Comparison of ENCODE assay signal across 8 cellular contexts in the genomic region with DNA sequence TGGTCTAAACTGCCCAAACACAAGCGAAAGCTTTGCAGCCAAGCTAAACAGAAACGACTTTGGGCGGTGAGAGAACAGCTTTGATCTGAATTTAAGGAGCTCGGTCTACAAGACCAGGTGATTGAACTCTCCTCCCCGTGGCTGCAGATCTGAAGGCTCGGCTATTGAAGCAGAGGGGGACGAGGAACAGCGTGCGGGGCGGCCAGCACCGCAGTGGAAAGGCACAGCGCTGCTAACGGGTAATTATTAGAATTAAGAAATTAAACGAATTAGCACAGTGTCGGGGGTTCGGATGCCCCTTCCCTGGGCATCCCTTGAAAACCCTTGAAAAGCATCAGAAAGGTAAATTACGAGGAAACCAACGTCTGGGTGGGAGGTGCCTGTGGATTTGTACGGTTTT. TPM values are rescaled to one million over a fixed set of nuclear protein-coding genes. Genes with fewer than 3 reads are reported as not detected.
DNase-seq lines count a peak whose midpoint lies in the region; ATAC-seq and TF ChIP-seq lines count a peak whose summit lies in the region.

No MANE protein-coding gene starts in this region.

- H3K9me3 ChIP-seq in HEK293 (ENCODE audit: control insufficient read depth, insufficient read depth, low read depth, low read length) (no peaks in the 10 kb centered on the region), adipocyte (ENCODE audit: control insufficient read depth, low read length) (peaks cover 3% of the 10 kb centered on the region), sigmoid colon (no peaks in the 10 kb centered on the region)

- intact Hi-C loops in sigmoid colon (cut with DNase I): loop anchor here (2.0 kb wide), 1 partner anchor 32 kb away; no protein-coding TSS in a partner anchor

- H3K4me3 ChIP-seq in HEK293 (ENCODE audit: low read depth, low read length) (peak overlapping the region; percentile 38), adipocyte (ENCODE audit: low read length) (peak overlapping the region; percentile 89), iPS-11a (ENCODE audit: low read depth, low read length) (peak overlapping the region; percentile 64), sigmoid colon (peak overlapping the region; percentile 35 to 63 (median 58))

- H3K9ac ChIP-seq in adipocyte (ENCODE audit: low read length): peak overlapping the region; percentile 77

- CTCF ChIA-PET in HEK293 (lab: Yijun Ruan, JAX): interaction anchor here (0.6 kb wide), 1 partner anchor 1817 kb away, joined by 3 read pairs; no protein-coding TSS in a partner anchor

- H3K36me3 ChIP-seq in HEK293 (ENCODE audit: control insufficient read depth in 2 of 2, insufficient read depth in 1 of 2, low read length in 2 of 2) (no peaks in the 10 kb centered on the region), adipocyte (ENCODE audit: control insufficient read depth, insufficient read depth, low read length, severe bottlenecking) (no peaks in the 10 kb centered on the region), sigmoid colon (no peaks in the 10 kb centered on the region)

- H3K27ac ChIP-seq in HEK293 (ENCODE audit: extremely low read depth, low read depth, low read length) (no peak overlapping the region), sigmoid colon (peak overlapping the region in 2 of 4 donors; percentile 60 to 68)

- TF ChIP-seq CTCF in HEK293 (tag by site-specific recombination; IDR thresholded peaks at IDR 0.05) (no peak), sigmoid colon (IDR thresholded peaks at IDR 0.05) (no peak)

- no peak for TF ChIP-seq POLR2A in sigmoid colon (IDR thresholded peaks at IDR 0.05)

- ATAC-seq in GM18861 (IDR thresholded peaks at IDR 0.05; ENCODE audit: unreplicated experiment) (no peak), GM21367 (IDR thresholded peaks at IDR 0.05; ENCODE audit: unreplicated experiment) (no peak)

- POLR2A ChIA-PET in HEK293 (lab: Yijun Ruan, JAX): no interaction called here

- DNase-seq in adipocyte (ENCODE audit: low read depth): no peak
- DNase-seq in sigmoid colon: no peak
- DNase-seq in NCI-H128 (lab: John Stamatoyannopoulos, UW; ENCODE audit: unreplicated experiment): no peak
- DNase-seq in GM19238 (ENCODE audit: insufficient read length, low spot score): no peak

- H3K4me1 ChIP-seq in HEK293 (ENCODE audit: control insufficient read depth, insufficient read depth, low read length) (0 out of 2 replicates have a peak, but pooled peaks cover 8% of the 10 kb centered on the region), adipocyte (ENCODE audit: control insufficient read depth, insufficient read depth, low read length) (peaks cover 8% of the 10 kb centered on the region), sigmoid colon (peaks cover 0 to 13% (median 6%) of the 10 kb centered on the region in 4 donors)

- 3 to 7% methylated on average over 19 of the region's 19 CpGs for WGBS in sigmoid colon, 2 donors

- H3K27me3 ChIP-seq in adipocyte (replicated peaks; ENCODE audit: control insufficient read depth, insufficient read depth, low read length) (no peaks in the 10 kb centered on the region), sigmoid colon (no peaks in the 10 kb centered on the region)

- peak in 1 of 4 donors; percentile 11 for TF ChIP-seq EP300 in sigmoid colon (IDR thresholded peaks at IDR 0.05)

TF ChIP-seq in HEK293, 187 proteins besides CTCF, POLR2A, EP300 and RAD21:
- TF ChIP-seq ZNF341 (tag by site-specific recombination; IDR thresholded peaks at IDR 0.05; ENCODE audit: low read depth) (peak; percentile 99), ZNF362 (tag by site-specific recombination; IDR thresholded peaks at IDR 0.05) (no peak), ZBTB17 (tag by site-specific recombination; IDR thresholded peaks at IDR 0.05) (peak; percentile 35), ZNF830 (tag by site-specific recombination; IDR thresholded peaks at IDR 0.05; ENCODE audit: low read depth) (no peak), ZNF140 (tag by site-specific recombination; IDR thresholded peaks at IDR 0.05) (no peak)

RNA-seq across cellular contexts. Expression of gene TEKT3, which starts 0.4 kb away (rescaled TPM):
- total RNA-seq in sigmoid colon: 1 to 10 TPM in 1 of 4 donors, not detected in 3; 1.8 TPM
- under 1 TPM in 1 of 3 donors, not detected in 2; 0.26 TPM for polyA plus RNA-seq in sigmoid colon

Comparison
In these comparisons a context has a peak if more than half of its experiments do, and no peak if none do; other contexts are left out.
1. H3K4me3 ChIP-seq: peak in every context shown above with its lines; median percentile 89 in adipocyte; 64 in iPS-11a; 58 in sigmoid colon; 38 in HEK293.